23 cellular contexts compared by ENCODE assay signal in genomic region chr19:52099497-52100138, GRCh38. TPM values are rescaled to one million over a fixed set of nuclear protein-coding genes. Genes with fewer than 3 reads are reported as not detected.
DNase-seq lines count a peak whose midpoint lies in the region; ATAC-seq and TF ChIP-seq lines count a peak whose summit lies in the region.
"Had no signal": no experiment of that assay in that cellular context is flagged by ENCODE, and none has a peak within 500 bp of the region (broad histone marks: within the 10 kb centered on the region; RNA-seq: fewer than 3 reads in every experiment).

No MANE protein-coding gene starts in this region.

- H3K36me3 ChIP-seq in brain microvascular endothelial cell (replicated peaks) = no peaks in the 10 kb centered on the region
- H3K36me3 ChIP-seq: left ventricle myocardium inferior, sigmoid colon, upper lobe of right lung had no signal

- no peak for TF ChIP-seq CTCF in brain microvascular endothelial cell (IDR thresholded peaks at IDR 0.05; ENCODE audit: low read depth, low read length, missing control alignments)

- no peak overlapping the region for H3K4me3 Mint-ChIP-seq in activated T-cell treated with anti-CD3 and anti-CD28 coated beads, Interleukin-2, amount 50 U/mL, for 72 hours
- H3K4me3 Mint-ChIP-seq: H9, nephron progenitor cell had no signal

- H3K27ac Mint-ChIP-seq in activated T-cell treated with anti-CD3 and anti-CD28 coated beads, Interleukin-2, amount 50 U/mL, for 72 hours = no peak overlapping the region
- H3K27ac Mint-ChIP-seq: H9, nephron progenitor cell had no signal

- no peaks in the 10 kb centered on the region for H3K27me3 Mint-ChIP-seq in activated T-cell treated with anti-CD3 and anti-CD28 coated beads, Interleukin-2, amount 50 U/mL, for 72 hours (ENCODE audit: low read depth)

- peaks cover 5% of the 10 kb centered on the region for H3K4me1 Mint-ChIP-seq in activated T-cell treated with anti-CD3 and anti-CD28 coated beads, Interleukin-2, amount 50 U/mL, for 72 hours (ENCODE audit: low read depth)

- in situ Hi-C loops in brain microvascular endothelial cell (cut with HindIII; ENCODE audit: low pct_ligation_motif_present, low sequenced_read_pairs) = no loop called here

- peaks cover 25 to 36% of the 10 kb centered on the region in 2 donors for H3K36me3 Mint-ChIP-seq in activated T-cell treated with anti-CD3 and anti-CD28 coated beads, Interleukin-2, amount 50 U/mL, for 72 hours (ENCODE audit: insufficient read depth in 2 of 2)

- DNase-seq in COLO668 (lab: John Stamatoyannopoulos, UW; ENCODE audit: unreplicated experiment) (peak; percentile 6), HS-5 (ENCODE audit: low read depth) (peak; percentile 13), brain microvascular endothelial cell (peak; percentile 14), mucosa of gallbladder (ENCODE audit: low spot score) (peak; percentile 40)
- no peak for DNase-seq in activated T-cell treated with anti-CD3 and anti-CD28 coated beads, Interleukin-2, amount 50 U/mL, for 72 hours
- DNase-seq in stimulated activated CD4-positive, alpha-beta T cell treated with anti-CD3 and anti-CD28 coated beads, Interleukin-4, amount 100 ng/mL, for 4 hours = no peak
- DNase-seq: activated CD4-positive, alpha-beta T cell treated with anti-CD3 and anti-CD28 coated beads for 1 hour; activated CD8-positive, alpha-beta memory T cell treated with anti-CD3 and anti-CD28 coated beads for 24 hours; activated gamma-delta T cell treated with Interleukin-2 at 50 U/mL for 16 hours; activated T-cell treated with anti-CD3 and anti-CD28 coated beads, Interleukin-2, amount 50 U/mL, for 1 hour; H9; left ventricle myocardium inferior; MM.1S; NCI-H1436 treated with DMSO at 0.1 percent for 48 hours; NCI-H524; nephron progenitor cell; sigmoid colon; T-helper 1 cell; upper lobe of right lung had no signal

- no peak for ATAC-seq in GM21515 (IDR thresholded peaks at IDR 0.05; ENCODE audit: unreplicated experiment)
- ATAC-seq in activated T-cell treated with anti-CD3 and anti-CD28 coated beads, Interleukin-2, amount 50 U/mL, for 72 hours (replicated peaks in 1 of 2) = no peak
- no peak for ATAC-seq in GM18519 (IDR thresholded peaks at IDR 0.05; ENCODE audit: low FRiP score, unreplicated experiment)
- ATAC-seq: Panc1, upper lobe of right lung had no signal

- H3K27me3 ChIP-seq in brain microvascular endothelial cell (replicated peaks) = no peaks in the 10 kb centered on the region
- H3K27me3 ChIP-seq: hepatocyte, sigmoid colon, upper lobe of right lung had no signal

- H3K9me3 Mint-ChIP-seq in activated T-cell treated with anti-CD3 and anti-CD28 coated beads, Interleukin-2, amount 50 U/mL, for 72 hours = peaks cover 11 to 19% of the 10 kb centered on the region in 2 donors

- H3K4me3 ChIP-seq in brain microvascular endothelial cell (ENCODE audit: low read depth, low read length) = no peak overlapping the region
- H3K4me3 ChIP-seq: hepatocyte, left ventricle myocardium inferior, sigmoid colon, upper lobe of right lung had no signal

- H3K27ac ChIP-seq in brain microvascular endothelial cell = no peak overlapping the region
- H3K27ac ChIP-seq: hepatocyte, left ventricle myocardium inferior, sigmoid colon, upper lobe of right lung had no signal

RNA-seq across cellular contexts. Expression of gene ZNF841, which starts 4.1 kb away (rescaled TPM):
- 25.5 TPM for total RNA-seq in mucosa of gallbladder
- total RNA-seq in activated T-cell treated with anti-CD3 and anti-CD28 coated beads, Interleukin-2, amount 50 U/mL, for 72 hours = 10 to 100 TPM; 18.4 to 20.8 TPM

RNA-seq across cellular contexts. Expression of gene ZNF616, which starts 40.1 kb away (rescaled TPM):
- 13.4 TPM for total RNA-seq in mucosa of gallbladder
- 10 to 100 TPM; 10.4 to 12.1 TPM for total RNA-seq in activated T-cell treated with anti-CD3 and anti-CD28 coated beads, Interleukin-2, amount 50 U/mL, for 72 hours

RNA-seq across cellular contexts. Expression of gene ZNF432, which starts 51.0 kb away (rescaled TPM):
- total RNA-seq in mucosa of gallbladder = 15.1 TPM
- 10 to 100 TPM; 13.1 to 14.3 TPM for total RNA-seq in activated T-cell treated with anti-CD3 and anti-CD28 coated beads, Interleukin-2, amount 50 U/mL, for 72 hours

Comparison
In these comparisons a context has a peak if more than half of its experiments do, and no peak if none do; other contexts are left out.
1. DNase-seq: peak in COLO668 (single experiment), HS-5 (single experiment), brain microvascular endothelial cell (single experiment) and mucosa of gallbladder (single experiment); none in activated T-cell treated with anti-CD3 and anti-CD28 coated beads, Interleukin-2, amount 50 U/mL, for 72 hours (0 of 2) and stimulated activated CD4-positive, alpha-beta T cell treated with anti-CD3 and anti-CD28 coated beads, Interleukin-4, amount 100 ng/mL, for 4 hours (0 of 2).